Comparison of ENCODE assay signal across 2 cellular contexts in the genomic region with DNA sequence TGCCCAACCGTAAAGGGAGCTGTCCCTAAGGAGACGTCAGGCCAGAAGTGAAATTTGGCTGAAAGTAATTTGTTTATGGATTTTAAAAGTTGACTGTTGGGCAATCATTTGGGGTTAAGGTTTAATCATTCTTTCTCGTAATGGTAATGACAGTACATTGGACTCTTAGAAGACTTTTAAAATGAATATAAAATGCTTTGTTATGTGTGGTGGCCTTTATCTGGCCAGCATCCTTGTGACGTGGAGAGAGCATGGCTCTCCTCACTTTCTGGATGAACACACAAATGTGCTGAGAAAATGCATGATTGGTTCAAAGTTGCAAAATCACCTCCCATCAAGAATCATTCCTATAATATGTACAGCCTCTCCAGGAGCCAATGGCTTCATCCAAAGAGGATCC.
A peak's percentile ranks its signal among the peaks of the same experiment; 100 is the strongest.
TF ChIP-seq lines count a peak whose summit lies in the region.

No MANE protein-coding gene starts in this region.

TF ChIP-seq in IMR-90, 13 proteins besides CTCF, POLR2A, EP300 and RAD21:
- 0 out of 2 replicates have a peak, but pooled peaks have one; percentile 30 for TF ChIP-seq CEBPB (IDR thresholded peaks at IDR 0.05; ENCODE audit: low read depth, low read length)
- no peak for TF ChIP-seq FOS (IDR thresholded peaks at IDR 0.05; ENCODE audit: low read depth, low read length)

TF ChIP-seq in endothelial cell of umbilical vein, 7 proteins besides CTCF, POLR2A, EP300 and RAD21:
- TF ChIP-seq JUN (IDR thresholded peaks at IDR 0.05; ENCODE audit: borderline replicate concordance, insufficient read depth, insufficient read length, low read depth) (no peak), POLR2AphosphoS5 (IDR thresholded peaks at IDR 0.05; ENCODE audit: insufficient read depth, low read depth, low read length) (no peak), EZH2 (IDR thresholded peaks at IDR 0.05; ENCODE audit: borderline replicate concordance, low read depth, low read length, severe bottlenecking) (no peak), MAX (IDR thresholded peaks at IDR 0.05; ENCODE audit: insufficient read depth, insufficient read length) (no peak), GATA2 (IDR thresholded peaks at IDR 0.05; ENCODE audit: insufficient read depth, insufficient read length, low read depth, low read length) (no peak), MYC (IDR thresholded peaks at IDR 0.05; ENCODE audit: low read depth, low read length) (no peak)
